Comparison of ENCODE assay signal across 7 cellular contexts in genomic region chr13:94984974-94985373, GRCh38.
"Had no signal": no experiment of that assay in that cellular context is flagged by ENCODE, and none has a peak within 500 bp of the region (broad histone marks: within the 10 kb centered on the region; RNA-seq: fewer than 3 reads in every experiment).

No MANE protein-coding gene starts in this region.

- H3K27ac ChIP-seq: GM23248 had no signal

- H3K9ac ChIP-seq: GM23248 had no signal

- FAIRE-seq: HTR-8/SVneo, K562 had no signal

- H2AFZ ChIP-seq: GM23248 had no signal

- DNase-seq: GM23248, H7, HCEC 1CT, IMR-90, KG1 had no signal

- ATAC-seq: K562 had no signal

- H3K4me3 ChIP-seq: GM23248, K562 had no signal
